ENCODE assay signal across 10 cellular contexts in the genomic region with DNA sequence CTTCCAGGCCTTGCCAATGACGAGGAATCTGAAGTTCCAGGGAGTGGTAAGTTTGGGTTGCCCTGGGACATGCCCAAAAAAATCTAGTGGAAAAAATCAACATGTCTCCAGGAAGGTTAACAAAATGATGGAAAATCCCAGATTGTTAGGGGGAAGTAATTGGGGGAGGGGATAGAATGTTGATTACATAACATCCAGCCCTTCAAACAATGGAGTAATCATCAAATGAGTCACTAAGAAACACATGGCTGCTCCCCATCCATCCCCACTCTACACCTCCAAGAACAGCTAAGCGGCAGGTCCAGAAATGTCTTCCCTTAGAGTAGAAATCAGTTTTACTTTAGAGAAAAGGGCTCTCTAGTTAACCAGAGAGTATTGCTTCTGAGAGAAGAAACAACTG.
DNase-seq lines count a peak whose midpoint lies in the region; ATAC-seq, FAIRE-seq and TF ChIP-seq lines count a peak whose summit lies in the region.
"Had no signal": no experiment of that assay in that cellular context is flagged by ENCODE, and none has a peak within 500 bp of the region (broad histone marks: within the 10 kb centered on the region; RNA-seq: fewer than 3 reads in every experiment).

No MANE protein-coding gene starts in this region.

- H2BK5ac ChIP-seq in mesenchymal stem cell (ENCODE audit: low read depth, low read length, poor library complexity, severe bottlenecking): no peak overlapping the region

- peak overlapping the region; percentile 80 for H3K4me3 Mint-ChIP-seq in activated naive CD8-positive, alpha-beta T cell treated with anti-CD3 and anti-CD28 coated beads, Interleukin-2, amount 10 ng/mL, durations not matched to agents 7 days and 5 days
- H3K4me3 Mint-ChIP-seq: mesothelial cell of epicardium had no signal

- H3K4me3 ChIP-seq in AG10803 (ENCODE audit: low read length): no peak overlapping the region
- no peak overlapping the region for H3K4me3 ChIP-seq in HEK293 (ENCODE audit: low read depth, low read length)
- no peak overlapping the region for H3K4me3 ChIP-seq in mesenchymal stem cell (ENCODE audit: insufficient read depth in 1 of 2, low read depth in 1 of 2, low read length in 2 of 2)

- peak overlapping the region in 1 of 2 experiments; percentile 15 for H2BK12ac ChIP-seq in mesenchymal stem cell (ENCODE audit: low read length in 2 of 2)

- no peaks in the 10 kb centered on the region for H3K27me3 ChIP-seq in mesenchymal stem cell (ENCODE audit: control insufficient read depth in 1 of 2, insufficient read depth in 1 of 2, low read length in 2 of 2)

- POLR2A ChIA-PET in HEK293 (lab: Yijun Ruan, JAX): no interaction called here
- POLR2A ChIA-PET in activated naive CD8-positive, alpha-beta T cell treated with anti-CD3 and anti-CD28 coated beads, Interleukin-2, amount 10 ng/mL, durations not matched to agents 7 days and 5 days (lab: Charles Lee): interaction anchor here (0.6 to 34.4 kb wide), 11 partner anchors 6 to 202 kb away, joined by 3 to 716 read pairs (median 7); no protein-coding TSS in a partner anchor

- no peak overlapping the region for H3K4ac ChIP-seq in mesenchymal stem cell (ENCODE audit: low read depth in 1 of 2, low read length in 2 of 2)

- no peak overlapping the region for H3K14ac ChIP-seq in mesenchymal stem cell (ENCODE audit: low read length in 2 of 2)

- H3K27ac ChIP-seq in HEK293 (ENCODE audit: extremely low read depth, low read depth, low read length) (no peak overlapping the region), mesenchymal stem cell (ENCODE audit: low read length, poor library complexity, severe bottlenecking) (no peak overlapping the region)

- H4K91ac ChIP-seq in mesenchymal stem cell (ENCODE audit: low read length): no peak overlapping the region

- peak overlapping the region; percentile 95 for H3K27ac Mint-ChIP-seq in activated naive CD8-positive, alpha-beta T cell treated with anti-CD3 and anti-CD28 coated beads, Interleukin-2, amount 10 ng/mL, durations not matched to agents 7 days and 5 days
- H3K27ac Mint-ChIP-seq: mesothelial cell of epicardium had no signal

- 76% methylated on average over 1 of the region's 2 CpGs for WGBS in mesenchymal stem cell

- H2AFZ ChIP-seq in mesenchymal stem cell (ENCODE audit: low read depth, low read length): no peak overlapping the region

- H3K23ac ChIP-seq in mesenchymal stem cell (ENCODE audit: low read length in 2 of 2): no peak overlapping the region

- peaks cover 74% of the 10 kb centered on the region for H3K36me3 Mint-ChIP-seq in activated naive CD8-positive, alpha-beta T cell treated with anti-CD3 and anti-CD28 coated beads, Interleukin-2, amount 10 ng/mL, durations not matched to agents 7 days and 5 days

- no peak overlapping the region for H2BK15ac ChIP-seq in mesenchymal stem cell (ENCODE audit: low read depth, poor library complexity, severe bottlenecking)

- peak; percentile 76 for DNase-seq in AG10803 (ENCODE audit: low read depth)
- DNase-seq in activated naive CD8-positive, alpha-beta T cell treated with anti-CD3 and anti-CD28 coated beads, Interleukin-2, amount 10 ng/mL, durations not matched to agents 7 days and 5 days: no peak
- DNase-seq in mesenchymal stem cell: peak; percentile 63
- DNase-seq in HTR-8/SVneo (ENCODE audit: insufficient read length, low spot score): no peak
- DNase-seq in NCI-H82 treated with DMSO at 0.1 percent for 48 hours (lab: John Stamatoyannopoulos, UW; ENCODE audit: unreplicated experiment): no peak
- no peak for DNase-seq in activated CD4-positive, alpha-beta T cell treated with anti-CD3 and anti-CD28 coated beads, Interleukin-2, amount 50 U/mL, for 1 hour

- H4K8ac ChIP-seq in mesenchymal stem cell (ENCODE audit: low read length): no peak overlapping the region

- no peak overlapping the region for H3K4me2 ChIP-seq in mesenchymal stem cell (ENCODE audit: low read length, poor library complexity, severe bottlenecking)

- ATAC-seq in activated naive CD8-positive, alpha-beta T cell treated with anti-CD3 and anti-CD28 coated beads, Interleukin-2, amount 10 ng/mL, durations not matched to agents 7 days and 5 days (ENCODE audit: low read depth): no peak
- no peak for ATAC-seq in HG03280 (IDR thresholded peaks at IDR 0.05; ENCODE audit: unreplicated experiment)

- peak overlapping the region; percentile 44 for H3K9ac ChIP-seq in mesenchymal stem cell (ENCODE audit: low read length)

- no peak for FAIRE-seq in HTR-8/SVneo (lab: Jason Lieb, UNC)
- FAIRE-seq: G401.6 had no signal

- no peak overlapping the region for H2BK120ac ChIP-seq in mesenchymal stem cell (ENCODE audit: low read depth, low read length)

- peaks cover 15% of the 10 kb centered on the region for H3K79me1 ChIP-seq in mesenchymal stem cell (replicated peaks; ENCODE audit: low read length, poor library complexity, severe bottlenecking)

- peaks cover 91% of the 10 kb centered on the region for H3K4me1 Mint-ChIP-seq in activated naive CD8-positive, alpha-beta T cell treated with anti-CD3 and anti-CD28 coated beads, Interleukin-2, amount 10 ng/mL, durations not matched to agents 7 days and 5 days

- H3K18ac ChIP-seq in mesenchymal stem cell (ENCODE audit: low read depth in 1 of 2, low read length in 2 of 2): no peak overlapping the region

- no peaks in the 10 kb centered on the region for H3K9me3 Mint-ChIP-seq in activated naive CD8-positive, alpha-beta T cell treated with anti-CD3 and anti-CD28 coated beads, Interleukin-2, amount 10 ng/mL, durations not matched to agents 7 days and 5 days
- H3K9me3 Mint-ChIP-seq: mesothelial cell of epicardium had no signal

- H2AK5ac ChIP-seq in mesenchymal stem cell (ENCODE audit: low read length, severe bottlenecking): no peak overlapping the region

- H3K36me3 ChIP-seq in HEK293 (ENCODE audit: control insufficient read depth in 2 of 2, insufficient read depth in 1 of 2, low read length in 2 of 2): peaks cover 0 to 21% of the 10 kb centered on the region in 2 experiments; a peak in 1 of 3 replicates
- peaks cover 20 to 31% of the 10 kb centered on the region in 2 experiments for H3K36me3 ChIP-seq in mesenchymal stem cell (ENCODE audit: control insufficient read depth in 1 of 2, insufficient read depth in 2 of 2, low read depth in 1 of 2, low read length in 2 of 2)

- H3K4me1 ChIP-seq in HEK293 (ENCODE audit: control insufficient read depth, insufficient read depth, low read length): peaks cover 5% of the 10 kb centered on the region; the same call in 1 of the 2 replicates
- H3K4me1 ChIP-seq in mesenchymal stem cell (ENCODE audit: control insufficient read depth, insufficient read depth, low read depth, low read length): peaks cover 11% of the 10 kb centered on the region

- H3K9me3 ChIP-seq in HEK293 (ENCODE audit: control insufficient read depth, insufficient read depth, low read depth, low read length): no peaks in the 10 kb centered on the region
- H3K9me3 ChIP-seq in mesenchymal stem cell (ENCODE audit: control insufficient read depth, low read length): no peaks in the 10 kb centered on the region

- TF ChIP-seq CTCF in AG10803 (conservative IDR thresholded peaks at IDR 0.05; ENCODE audit: low read length) (no peak), HEK293 (tag by site-specific recombination; IDR thresholded peaks at IDR 0.05) (no peak)

- no peaks in the 10 kb centered on the region for H3K27me3 Mint-ChIP-seq in activated naive CD8-positive, alpha-beta T cell treated with anti-CD3 and anti-CD28 coated beads, Interleukin-2, amount 10 ng/mL, durations not matched to agents 7 days and 5 days

- CTCF ChIA-PET in HEK293 (lab: Yijun Ruan, JAX): no interaction called here

TF ChIP-seq in HEK293, 187 proteins besides CTCF, POLR2A, EP300 and RAD21:
- TF ChIP-seq ZNF10 (tag by site-specific recombination; IDR thresholded peaks at IDR 0.05) (no peak), ZNF335 (tag by site-specific recombination; conservative IDR thresholded peaks at IDR 0.05) (0 out of 2 replicates have a peak, but pooled peaks have one; percentile 24)

Comparison
In these comparisons a context has a peak if more than half of its experiments do, and no peak if none do; other contexts are left out.
1. DNase-seq: peak in AG10803 (single experiment) and mesenchymal stem cell (single experiment); none in activated naive CD8-positive, alpha-beta T cell treated with anti-CD3 and anti-CD28 coated beads, Interleukin-2, amount 10 ng/mL, durations not matched to agents 7 days and 5 days (single experiment), HTR-8/SVneo (single experiment), NCI-H82 treated with DMSO at 0.1 percent for 48 hours (single experiment) and activated CD4-positive, alpha-beta T cell treated with anti-CD3 and anti-CD28 coated beads, Interleukin-2, amount 50 U/mL, for 1 hour (single experiment).